15 cellular contexts compared by ENCODE assay signal in genomic region chr9:129435272-129435671, GRCh38.
"Had no signal": no experiment of that assay in that cellular context is flagged by ENCODE, and none has a peak within 500 bp of the region (broad histone marks: within the 10 kb centered on the region; RNA-seq: fewer than 3 reads in every experiment).

No MANE protein-coding gene starts in this region.

- DNase-seq: activated CD4-positive, alpha-beta T cell treated with anti-CD3 and anti-CD28 coated beads, Interleukin-2, amount 10 ng/mL, durations not matched to agents 24 days and 14 days; activated CD8-positive, alpha-beta memory T cell treated with anti-CD3 and anti-CD28 coated beads for 24 hours; activated naive CD8-positive, alpha-beta T cell treated with anti-CD3 and anti-CD28 coated beads, Interleukin-2, amount 10 ng/mL, durations not matched to agents 7 days and 5 days; aorta; left colon; mucosa of descending colon; retina; stimulated activated CD4-positive, alpha-beta T cell treated with anti-CD3 and anti-CD28 coated beads, Interleukin-4, amount 100 ng/mL, for 1 hour; stimulated activated CD8-positive, alpha-beta memory T cell treated with anti-CD3 and anti-CD28 coated beads, Interleukin-4, amount 100 ng/mL, for 48 hours; stimulated activated naive CD8-positive, alpha-beta T cell treated with anti-CD3 and anti-CD28 coated beads, Interleukin-15, Interleukin-2, amounts not matched to agents 100 U/mL and 50 U/mL, for 24 hours; testis had no signal

- H3K9me3 Mint-ChIP-seq: activated CD4-positive, alpha-beta T cell treated with anti-CD3 and anti-CD28 coated beads, Interleukin-2, amount 10 ng/mL, durations not matched to agents 24 days and 14 days had no signal

- H3K9me3 ChIP-seq: esophagus muscularis mucosa, mucosa of descending colon, testis had no signal

- H3K27me3 ChIP-seq: esophagus muscularis mucosa, testis had no signal

- H3K36me3 Mint-ChIP-seq: activated naive CD8-positive, alpha-beta T cell treated with anti-CD3 and anti-CD28 coated beads, Interleukin-2, amount 10 ng/mL, durations not matched to agents 7 days and 5 days; WTC11 had no signal

- H3K27ac Mint-ChIP-seq: activated CD4-positive, alpha-beta T cell treated with anti-CD3 and anti-CD28 coated beads, Interleukin-2, amount 10 ng/mL, durations not matched to agents 24 days and 14 days; activated naive CD8-positive, alpha-beta T cell treated with anti-CD3 and anti-CD28 coated beads, Interleukin-2, amount 10 ng/mL, durations not matched to agents 7 days and 5 days; WTC11 had no signal

- ATAC-seq: mucosa of descending colon; stimulated activated naive CD8-positive, alpha-beta T cell treated with anti-CD3 and anti-CD28 coated beads, Interleukin-15, Interleukin-2, amounts not matched to agents 100 U/mL and 50 U/mL, for 24 hours; WTC11 had no signal

- H3K4me3 ChIP-seq: esophagus muscularis mucosa, lung, mucosa of descending colon, testis had no signal

- H3K4me3 Mint-ChIP-seq: activated CD4-positive, alpha-beta T cell treated with anti-CD3 and anti-CD28 coated beads, Interleukin-2, amount 10 ng/mL, durations not matched to agents 24 days and 14 days; activated naive CD8-positive, alpha-beta T cell treated with anti-CD3 and anti-CD28 coated beads, Interleukin-2, amount 10 ng/mL, durations not matched to agents 7 days and 5 days had no signal

- H3K36me3 ChIP-seq: esophagus muscularis mucosa had no signal

- H3K27ac ChIP-seq: esophagus muscularis mucosa, parathyroid adenoma, testis had no signal
